In the genomic region with DNA sequence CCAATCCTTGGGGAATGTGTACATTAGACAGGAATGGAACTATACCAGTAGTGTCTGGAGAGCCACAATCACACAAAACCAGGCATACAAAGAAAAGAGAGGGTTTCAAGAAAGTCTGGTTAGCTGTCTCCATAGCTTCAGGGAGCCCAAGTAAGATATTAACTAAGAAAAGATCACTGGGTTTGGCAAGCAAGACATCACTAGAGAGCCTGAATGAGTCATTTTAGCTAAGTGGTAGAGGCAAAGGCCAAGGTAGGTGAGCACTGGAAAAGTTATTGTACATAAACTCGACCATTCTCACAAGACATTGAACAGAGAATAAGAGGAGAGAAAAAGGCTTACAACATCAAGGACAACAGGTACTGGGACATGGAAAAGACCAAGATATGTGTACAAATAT, we compare ENCODE assay signal across 28 cellular contexts.
DNase-seq lines count a peak whose midpoint lies in the region; ATAC-seq, FAIRE-seq and TF ChIP-seq lines count a peak whose summit lies in the region.
"Had no signal": no experiment of that assay in that cellular context is flagged by ENCODE, and none has a peak within 500 bp of the region (broad histone marks: within the 10 kb centered on the region; RNA-seq: fewer than 3 reads in every experiment).

No MANE protein-coding gene starts in this region.

- H3K36me3 ChIP-seq in left lung (no peaks in the 10 kb centered on the region), esophagus squamous epithelium (no peaks in the 10 kb centered on the region)

- H3K27me3 ChIP-seq in left lung (no peaks in the 10 kb centered on the region), esophagus squamous epithelium (peaks cover 0 to 15% (median 0%) of the 10 kb centered on the region in 4 donors)

- TF ChIP-seq CTCF in epithelial cell of proximal tubule (conservative IDR thresholded peaks at IDR 0.05; ENCODE audit: low read depth, low read length), result no peak
- TF ChIP-seq CTCF in left lung (IDR thresholded peaks at IDR 0.05), result no peak
- no peak for TF ChIP-seq CTCF in esophagus squamous epithelium (IDR thresholded peaks at IDR 0.05)

- ATAC-seq in left lung (peak; percentile 61), HG03520 (IDR thresholded peaks at IDR 0.05; ENCODE audit: unreplicated experiment) (no peak)
- ATAC-seq: HCT116 had no signal

- intact Hi-C loops in left lung (cut with DNase I), result no loop called here
- intact Hi-C loops in cardiac septum (cut with DNase I), result no loop called here
- intact Hi-C loops in esophagus squamous epithelium (cut with DNase I), result no loop called here

- H3K4me1 ChIP-seq in left lung, result no peaks in the 10 kb centered on the region
- H3K4me1 ChIP-seq in esophagus squamous epithelium, result no peaks in the 10 kb centered on the region
- H3K4me1 ChIP-seq: Caco-2 had no signal

- no peak for TF ChIP-seq POLR2A in esophagus squamous epithelium (IDR thresholded peaks at IDR 0.05)

- H3K4me3 ChIP-seq in epithelial cell of proximal tubule (ENCODE audit: low read depth, low read length) (no peak overlapping the region), left lung (no peak overlapping the region), esophagus squamous epithelium (no peak overlapping the region)
- H3K4me3 ChIP-seq: PC-9 had no signal

- DNase-seq in Caki2 (ENCODE audit: low read depth), result peak; percentile 28
- DNase-seq in RCC 7860 (ENCODE audit: low spot score), result peak; percentile 70
- DNase-seq in epithelial cell of proximal tubule (ENCODE audit: low read depth), result peak; percentile 50
- DNase-seq in left lung, result no peak
- no peak for DNase-seq in cardiac septum (ENCODE audit: low spot score)
- DNase-seq in esophagus squamous epithelium (lab: John Stamatoyannopoulos, UW), result no peak
- no peak for DNase-seq in nucleus accumbens (lab: John Stamatoyannopoulos, UW)
- DNase-seq: C1 segment of cervical spinal cord; Caco-2; CD4-positive, alpha-beta memory T cell; DMS 273 treated with DMSO at 0.1 percent for 48 hours; DMS79; GF-D8; KG1; MM.1S; NCI-H1048; NCI-H1417; NCI-H1694; NCI-H2029 treated with DMSO at 0.1 percent for 48 hours; NCI-H2227 treated with DMSO at 0.1 percent for 48 hours; NCI-H526 treated with DMSO at 0.1 percent for 48 hours; SHP77 had no signal

- H3K27ac ChIP-seq in left lung, result no peak overlapping the region
- no peak overlapping the region for H3K27ac ChIP-seq in esophagus squamous epithelium
- H3K27ac ChIP-seq: PC-9, RWPE1 had no signal

- peak; percentile 93 for FAIRE-seq in RCC 7860 (lab: Jason Lieb, UNC)
- FAIRE-seq: A204.1, GM12891 had no signal

- H3K9me3 ChIP-seq in left lung (peaks cover 0 to 33% of the 10 kb centered on the region in 2 donors), esophagus squamous epithelium (peaks cover 0 to 9% (median 0%) of the 10 kb centered on the region in 3 donors)

- 53 to 75% methylated on average over 1 of the region's 1 CpG for WGBS in esophagus squamous epithelium, 2 donors

- in situ Hi-C loops in Caki2 (cut with HindIII; ENCODE audit: low pct_unique_long_range_greater_than_20kb, low sequenced_read_pairs), result no loop called here

Comparison
In these comparisons a context has a peak if more than half of its experiments do, and no peak if none do; other contexts are left out.
1. DNase-seq: peak in Caki2 (single experiment), RCC 7860 (single experiment) and epithelial cell of proximal tubule (single experiment); none in left lung (0 of 2), cardiac septum (single experiment), esophagus squamous epithelium (single experiment) and nucleus accumbens (0 of 56).